Comparison of ENCODE assay signal across 11 cellular contexts in genomic region chr4:73776363-73776762, GRCh38. TPM values are rescaled to one million over a fixed set of nuclear protein-coding genes. Genes with fewer than 3 reads are reported as not detected.
A peak's percentile ranks its signal among the peaks of the same experiment; 100 is the strongest.
DNase-seq lines count a peak whose midpoint lies in the region; ATAC-seq and TF ChIP-seq lines count a peak whose summit lies in the region.
"Had no signal": no experiment of that assay in that cellular context is flagged by ENCODE, and none has a peak within 500 bp of the region (broad histone marks: within the 10 kb centered on the region; RNA-seq: fewer than 3 reads in every experiment).

No MANE protein-coding gene starts in this region.

- H3K9me3 ChIP-seq in AG04450 (ENCODE audit: control insufficient read depth, insufficient read depth, low read length) (no peaks in the 10 kb centered on the region), MG63 (no peaks in the 10 kb centered on the region), left lung (no peaks in the 10 kb centered on the region)
- H3K9me3 ChIP-seq: Caco-2 had no signal

- in situ Hi-C loops in brain microvascular endothelial cell (cut with HindIII; ENCODE audit: low pct_ligation_motif_present, low sequenced_read_pairs): no loop called here

- H3K36me3 Mint-ChIP-seq in stimulated activated memory B cell treated with anti-CD40 and anti-IgM and Interleukin-4, amounts not matched to agents 10 μg/mL and 1 μg/mL and 100 μg/mL, for 72 hours: no peaks in the 10 kb centered on the region
- H3K36me3 Mint-ChIP-seq in endothelial cell (ENCODE audit: low read depth, unreplicated experiment): no peaks in the 10 kb centered on the region
- H3K36me3 Mint-ChIP-seq: activated naive CD4-positive, alpha-beta T cell treated with anti-CD3 and anti-CD28 coated beads, Interleukin-2, amount 50 U/mL, for 24 hours had no signal

- CTCF ChIA-PET in AG04450 (lab: Charles Lee): no interaction called here

- no peak for TF ChIP-seq CTCF in AG04450 (IDR thresholded peaks at IDR 0.05; ENCODE audit: low read depth, low read length)
- no peak for TF ChIP-seq CTCF in brain microvascular endothelial cell (IDR thresholded peaks at IDR 0.05; ENCODE audit: low read depth, low read length, missing control alignments)
- TF ChIP-seq CTCF in left lung (IDR thresholded peaks at IDR 0.05): no peak
- no peak for TF ChIP-seq CTCF in endothelial cell (IDR thresholded peaks at IDR 0.05; ENCODE audit: unreplicated experiment)

- no peak overlapping the region for H3K27ac ChIP-seq in AG04450 (ENCODE audit: low read depth, low read length)
- no peak overlapping the region for H3K27ac ChIP-seq in brain microvascular endothelial cell
- no peak overlapping the region for H3K27ac ChIP-seq in left lung

- H3K36me3 ChIP-seq in MG63 (no peaks in the 10 kb centered on the region), brain microvascular endothelial cell (replicated peaks) (no peaks in the 10 kb centered on the region), left lung (no peaks in the 10 kb centered on the region)

- H3K27me3 Mint-ChIP-seq in stimulated activated memory B cell treated with anti-CD40 and anti-IgM and Interleukin-4, amounts not matched to agents 10 μg/mL and 1 μg/mL and 100 μg/mL, for 72 hours: peaks cover 10% of the 10 kb centered on the region
- peaks cover 1% of the 10 kb centered on the region for H3K27me3 Mint-ChIP-seq in endothelial cell (ENCODE audit: unreplicated experiment)
- H3K27me3 Mint-ChIP-seq: activated naive CD4-positive, alpha-beta T cell treated with anti-CD3 and anti-CD28 coated beads, Interleukin-2, amount 50 U/mL, for 24 hours had no signal

- H3K27me3 ChIP-seq in AG04450 (ENCODE audit: control insufficient read depth, insufficient read depth, low read length): no peaks in the 10 kb centered on the region
- H3K27me3 ChIP-seq in MG63: no peaks in the 10 kb centered on the region
- no peaks in the 10 kb centered on the region for H3K27me3 ChIP-seq in brain microvascular endothelial cell (replicated peaks)
- H3K27me3 ChIP-seq in left lung: no peaks in the 10 kb centered on the region

- DNase-seq in AG04450 (ENCODE audit: low read depth, low spot score) (peak; percentile 63), MG63 (peak; percentile 14), brain microvascular endothelial cell (peak; percentile 85), left lung (no peak), NCI-H1436 (lab: John Stamatoyannopoulos, UW) (no peak), endothelial cell (ENCODE audit: low spot score) (no peak)
- DNase-seq: Caco-2; stimulated activated CD8-positive, alpha-beta memory T cell treated with anti-CD3 and anti-CD28 coated beads, Interleukin-4, amount 100 ng/mL, for 48 hours had no signal

- no peak overlapping the region for H3K27ac Mint-ChIP-seq in stimulated activated memory B cell treated with anti-CD40 and anti-IgM and Interleukin-4, amounts not matched to agents 10 μg/mL and 1 μg/mL and 100 μg/mL, for 72 hours
- no peak overlapping the region for H3K27ac Mint-ChIP-seq in endothelial cell (ENCODE audit: unreplicated experiment)
- H3K27ac Mint-ChIP-seq: activated naive CD4-positive, alpha-beta T cell treated with anti-CD3 and anti-CD28 coated beads, Interleukin-2, amount 50 U/mL, for 24 hours had no signal

- H3K4me3 ChIP-seq in AG04450 (ENCODE audit: low read depth, low read length) (no peak overlapping the region), MG63 (no peak overlapping the region), brain microvascular endothelial cell (ENCODE audit: low read depth, low read length) (no peak overlapping the region), left lung (no peak overlapping the region)

- H3K9me3 Mint-ChIP-seq in stimulated activated memory B cell treated with anti-CD40 and anti-IgM and Interleukin-4, amounts not matched to agents 10 μg/mL and 1 μg/mL and 100 μg/mL, for 72 hours: no peaks in the 10 kb centered on the region
- H3K9me3 Mint-ChIP-seq in endothelial cell (ENCODE audit: unreplicated experiment): no peaks in the 10 kb centered on the region
- H3K9me3 Mint-ChIP-seq: activated naive CD4-positive, alpha-beta T cell treated with anti-CD3 and anti-CD28 coated beads, Interleukin-2, amount 50 U/mL, for 24 hours had no signal

- no peaks in the 10 kb centered on the region for H3K4me1 Mint-ChIP-seq in stimulated activated memory B cell treated with anti-CD40 and anti-IgM and Interleukin-4, amounts not matched to agents 10 μg/mL and 1 μg/mL and 100 μg/mL, for 72 hours
- no peaks in the 10 kb centered on the region for H3K4me1 Mint-ChIP-seq in endothelial cell (ENCODE audit: unreplicated experiment)
- H3K4me1 Mint-ChIP-seq: activated naive CD4-positive, alpha-beta T cell treated with anti-CD3 and anti-CD28 coated beads, Interleukin-2, amount 50 U/mL, for 24 hours had no signal

- peaks cover 4 to 16% of the 10 kb centered on the region in 2 donors for H3K4me1 ChIP-seq in left lung
- H3K4me1 ChIP-seq: Caco-2 had no signal

- intact Hi-C loops in left lung (cut with DNase I): no loop called here

- H3K4me3 Mint-ChIP-seq in stimulated activated memory B cell treated with anti-CD40 and anti-IgM and Interleukin-4, amounts not matched to agents 10 μg/mL and 1 μg/mL and 100 μg/mL, for 72 hours: no peak overlapping the region
- H3K4me3 Mint-ChIP-seq in endothelial cell (ENCODE audit: unreplicated experiment): no peak overlapping the region
- H3K4me3 Mint-ChIP-seq: activated naive CD4-positive, alpha-beta T cell treated with anti-CD3 and anti-CD28 coated beads, Interleukin-2, amount 50 U/mL, for 24 hours had no signal

- ATAC-seq in left lung (peak; percentile 24), GM19463 (IDR thresholded peaks at IDR 0.05; ENCODE audit: unreplicated experiment) (no peak)
- ATAC-seq in stimulated activated memory B cell treated with anti-CD40 and anti-IgM and Interleukin-4, amounts not matched to agents 10 μg/mL and 1 μg/mL and 100 μg/mL, for 72 hours: no peak

- POLR2A ChIA-PET in AG04450 (lab: Yijun Ruan, JAX): no interaction called here

RNA-seq across cellular contexts. Expression of gene CXCL8, which starts 36.0 kb away (rescaled TPM):
- polyA plus RNA-seq in AG04450 (2011; rRNA removed): 4.3 and 6.1 TPM in 2 replicates
- polyA minus RNA-seq in AG04450 (2011; rRNA and poly(A)+ RNA removed): 2.1 and 3.5 TPM in 2 replicates
- 4.5 and 12.3 TPM in 2 replicates for total RNA-seq in MG63 (2014; rRNA removed; shearing (Covaris generic); ENCODE audit: low replicate concordance)
- total RNA-seq in left lung: 10 to 100 TPM; 12.3 to 80.4 TPM
- not detected for total RNA-seq in endothelial cell (ENCODE audit: unreplicated experiment)

Comparison
In these comparisons a context has a peak if more than half of its experiments do, and no peak if none do; other contexts are left out.
1. DNase-seq: peak in AG04450 (single experiment), MG63 (single experiment) and brain microvascular endothelial cell (single experiment); none in left lung (0 of 2), NCI-H1436 (single experiment) and endothelial cell (single experiment).